ENCODE assay signal across 26 cellular contexts in genomic region chr2:46519265-46519664, GRCh38. TPM values are rescaled to one million over a fixed set of nuclear protein-coding genes. Genes with fewer than 3 reads are reported as not detected.
"Had no signal": no experiment of that assay in that cellular context is flagged by ENCODE, and none has a peak within 500 bp of the region (broad histone marks: within the 10 kb centered on the region; RNA-seq: fewer than 3 reads in every experiment).

No MANE protein-coding gene starts in this region.

- ATAC-seq: activated CD4-positive, CD25-positive, alpha-beta regulatory T cell treated with anti-CD3 and anti-CD28 coated beads, Interleukin-2, amount 50 U/mL, for 24 hours; K562; Panc1 had no signal

- H3K27me3 ChIP-seq: adrenal gland, breast epithelium had no signal

- H3K27ac ChIP-seq: adrenal gland had no signal

- H3K36me3 ChIP-seq: adrenal gland, breast epithelium had no signal

- H3K4me3 Mint-ChIP-seq: activated naive CD8-positive, alpha-beta T cell treated with anti-CD3 and anti-CD28 coated beads, Interleukin-2, amount 10 ng/mL, durations not matched to agents 7 days and 5 days; T-helper 1 cell treated with Interleukin-12 subunit alpha and Interleukin-12 subunit beta and Interleukin-4 antibody, amounts not matched to agents 30 μg/mL and 1 μg/mL, for 36 hours had no signal

- H3K4me3 ChIP-seq: adrenal gland, breast epithelium, K562 had no signal

- H3K27me3 Mint-ChIP-seq: activated naive CD8-positive, alpha-beta T cell treated with anti-CD3 and anti-CD28 coated beads, Interleukin-2, amount 10 ng/mL, durations not matched to agents 7 days and 5 days had no signal

- H3K4me1 ChIP-seq: breast epithelium had no signal

- DNase-seq: activated CD4-positive, alpha-beta T cell treated with anti-CD3 and anti-CD28 coated beads for 4 hours; activated gamma-delta T cell treated with Interleukin-2 at 50 U/mL for 16 hours; activated naive CD4-positive, alpha-beta T cell treated with anti-CD3 and anti-CD28 coated beads, Interleukin-2, amount 50 U/mL, for 16 hours; activated naive CD8-positive, alpha-beta T cell treated with anti-CD3 and anti-CD28 coated beads, Interleukin-2, amount 10 ng/mL, durations not matched to agents 7 days and 5 days; activated T-cell treated with anti-CD3 and anti-CD28 coated beads for 4 hours; activated T-cell treated with anti-CD3 and anti-CD28 coated beads, Interleukin-2, amount 50 U/mL, for 48 hours; Karpas-422; MM.1S; NCI-H1105; NCI-H1436; NCI-H187 treated with DMSO at 0.1 percent for 48 hours; NCI-H2081 treated with DMSO at 0.1 percent for 48 hours; NCI-H526; NCI-H774; NK-92 treated with Interleukin-12 subunit alpha and Interleukin-12 subunit beta, amount 100 ng/mL, for 24 hours; OCI-M1; SHP77 treated with DMSO at 0.1 percent for 48 hours had no signal

- H3K27ac Mint-ChIP-seq: activated naive CD8-positive, alpha-beta T cell treated with anti-CD3 and anti-CD28 coated beads, Interleukin-2, amount 10 ng/mL, durations not matched to agents 7 days and 5 days; activated T-helper 2 cell treated with anti-CD3 and anti-CD28 coated beads, Interferon-gamma antibody, Interleukin-2, Interleukin-4, amounts not matched to agents 10 μg/mL and 5 μg/mL and 100 μg/mL, durations not matched to agents 14 hours and 24 hours and 36 hours; T-helper 1 cell treated with Interleukin-12 subunit alpha and Interleukin-12 subunit beta and Interleukin-4 antibody, amounts not matched to agents 30 μg/mL and 1 μg/mL, for 36 hours had no signal

- H3K4me1 Mint-ChIP-seq: activated naive CD8-positive, alpha-beta T cell treated with anti-CD3 and anti-CD28 coated beads, Interleukin-2, amount 10 ng/mL, durations not matched to agents 7 days and 5 days had no signal

RNA-seq across cellular contexts. Expression of gene TMEM247, which starts 39.9 kb away (rescaled TPM):
- total RNA-seq: activated naive CD8-positive, alpha-beta T cell treated with anti-CD3 and anti-CD28 coated beads, Interleukin-2, amount 10 ng/mL, durations not matched to agents 7 days and 5 days; activated T-helper 2 cell treated with anti-CD3 and anti-CD28 coated beads, Interferon-gamma antibody, Interleukin-2, Interleukin-4, amounts not matched to agents 10 μg/mL and 5 μg/mL and 100 μg/mL, durations not matched to agents 14 hours and 24 hours and 36 hours; adrenal gland; breast epithelium; chondrocyte; SK-MEL-5 had no signal
